In genomic region chr5:98741926-98742325, GRCh38 we compare ENCODE assay signal across 1 cellular context.
TF ChIP-seq lines count a peak whose summit lies in the region.

No MANE protein-coding gene starts in this region.

TF ChIP-seq in H1, 55 proteins besides CTCF, POLR2A, EP300 and RAD21 (continued from another document):
- TF ChIP-seq ATF3 (IDR thresholded peaks at IDR 0.05; ENCODE audit: insufficient read depth, low read depth, low read length) (no peak), HDAC2 (IDR thresholded peaks at IDR 0.05; ENCODE audit: borderline replicate concordance in 1 of 2, low read depth in 2 of 2, low read length in 2 of 2) (no peak), BRCA1 (IDR thresholded peaks at IDR 0.05; ENCODE audit: low read depth, low read length) (no peak), FOSL1 (IDR thresholded peaks at IDR 0.05; ENCODE audit: insufficient read depth, low read depth, low read length) (no peak), YY1 (IDR thresholded peaks at IDR 0.05; ENCODE audit: low read depth, low read length) (no peak), GABPA (IDR thresholded peaks at IDR 0.05; ENCODE audit: borderline replicate concordance, insufficient read depth, low read length) (no peak)
